Comparison of ENCODE assay signal across 27 cellular contexts in genomic region chr13:24929196-24929595, GRCh38.
"Had no signal": no experiment of that assay in that cellular context is flagged by ENCODE, and none has a peak within 500 bp of the region (broad histone marks: within the 10 kb centered on the region; RNA-seq: fewer than 3 reads in every experiment).

No MANE protein-coding gene starts in this region.

- ATAC-seq: stimulated activated effector memory CD8-positive, alpha-beta T cell treated with anti-CD3 and anti-CD28 coated beads, Interleukin-12 subunit alpha, Interleukin-12 subunit beta, amount 100 ng/mL, for 72 hours; stimulated activated memory B cell treated with anti-CD40 and anti-IgM and Interleukin-4, amounts not matched to agents 10 μg/mL and 1 μg/mL and 100 μg/mL, for 72 hours; stimulated activated naive B cell treated with anti-CD40 and anti-IgM and Interleukin-4, amounts not matched to agents 10 μg/mL and 1 μg/mL and 100 μg/mL, for 72 hours; stimulated activated naive CD8-positive, alpha-beta T cell treated with anti-CD3 and anti-CD28 coated beads, Interleukin-15, amount 100 ng/mL, for 72 hours; stimulated activated naive CD8-positive, alpha-beta T cell treated with anti-CD3 and anti-CD28 coated beads, Interleukin-15, Interleukin-2, amounts not matched to agents 100 U/mL and 50 U/mL, for 24 hours; upper lobe of right lung had no signal

- H3K36me3 ChIP-seq: stomach, suprapubic skin, thoracic aorta, thyroid gland, tibial artery, tibial nerve, transverse colon, upper lobe of left lung, upper lobe of right lung, uterus, vagina had no signal

- H3K4me1 ChIP-seq: stomach, testis, upper lobe of right lung, uterus, vagina had no signal

- H3K27ac ChIP-seq: stomach, suprapubic skin, testis, thoracic aorta, thyroid gland, tibial artery, tibial nerve, transverse colon, upper lobe of left lung, upper lobe of right lung, uterus, vagina had no signal

- H3K4me3 ChIP-seq: stomach, suprapubic skin, testis, thoracic aorta, thyroid gland, tibial artery, tibial nerve, transverse colon, upper lobe of left lung, upper lobe of right lung, uterus, vagina had no signal

- H3K9me3 ChIP-seq: stomach, suprapubic skin, testis, thoracic aorta, thyroid gland, tibial artery, tibial nerve, transverse colon, upper lobe of left lung, upper lobe of right lung, uterus, vagina had no signal

- FAIRE-seq: urothelium cell line had no signal

- H3K27me3 ChIP-seq: testis, thyroid gland, vagina had no signal

- DNase-seq: stimulated activated CD4-positive, alpha-beta T cell treated with anti-CD3 and anti-CD28 coated beads, Interleukin-2, amount 100 ng/mL, for 48 hours; stimulated activated CD4-positive, alpha-beta T cell treated with anti-CD3 and anti-CD28 coated beads, Interleukin-4, amount 100 ng/mL, for 1 hour; stimulated activated CD4-positive, alpha-beta T cell treated with anti-CD3 and anti-CD28 coated beads, Interleukin-4, amount 100 ng/mL, for 24 hours; stimulated activated CD4-positive, alpha-beta T cell treated with anti-CD3 and anti-CD28 coated beads, Interleukin-4, amount 100 ng/mL, for 4 hours; stimulated activated CD8-positive, alpha-beta memory T cell treated with anti-CD3 and anti-CD28 coated beads, Interleukin-4, amount 100 ng/mL, for 48 hours; stimulated activated naive B cell treated with anti-CD40 and anti-IgM and Interleukin-4, amounts not matched to agents 10 μg/mL and 1 μg/mL and 100 μg/mL, for 72 hours; stimulated activated naive CD4-positive, alpha-beta T cell; stimulated activated naive CD4-positive, alpha-beta T cell treated with Interleukin-2 at 50 U/mL for 16 hours; stimulated activated naive CD8-positive, alpha-beta T cell treated with anti-CD3 and anti-CD28 coated beads, Interleukin-15, amount 100 ng/mL, for 72 hours; stimulated activated naive CD8-positive, alpha-beta T cell treated with anti-CD3 and anti-CD28 coated beads, Interleukin-15, Interleukin-2, amounts not matched to agents 100 U/mL and 50 U/mL, for 24 hours; stomach; substantia nigra; testis; thyroid gland; tibial artery; transverse colon; trophoblast cell; upper lobe of left lung; upper lobe of right lung; uterus had no signal
